In the genomic region with DNA sequence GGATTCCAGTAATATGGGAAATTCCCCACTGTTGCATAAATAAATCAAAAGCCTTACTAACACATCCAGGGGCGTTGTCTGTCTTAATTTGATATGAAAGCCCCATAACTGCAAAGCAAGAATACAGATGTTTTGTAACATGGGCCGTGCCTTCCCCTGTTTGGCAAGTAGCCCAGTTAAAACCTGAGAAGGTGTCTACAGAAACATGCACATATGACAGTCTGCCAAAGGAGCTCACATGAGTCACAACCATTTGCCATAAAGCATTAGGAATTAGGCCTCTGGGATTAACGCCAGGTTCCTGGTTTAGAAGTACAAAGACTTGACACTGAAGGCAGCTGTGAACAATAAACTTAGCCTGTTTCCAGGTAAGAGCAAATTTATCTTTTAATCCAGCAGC, we compare ENCODE assay signal across 12 cellular contexts. TPM values are rescaled to one million over a fixed set of nuclear protein-coding genes. Genes with fewer than 3 reads are reported as not detected.
DNase-seq lines count a peak whose midpoint lies in the region; ATAC-seq, FAIRE-seq and TF ChIP-seq lines count a peak whose summit lies in the region.
"Had no signal": no experiment of that assay in that cellular context is flagged by ENCODE, and none has a peak within 500 bp of the region (broad histone marks: within the 10 kb centered on the region; RNA-seq: fewer than 3 reads in every experiment).

No MANE protein-coding gene starts in this region.

- no peak for TF ChIP-seq POLR2A in K562 (conservative IDR thresholded peaks at IDR 0.05)

- H3K27me3 ChIP-seq in K562 (ENCODE audit: control insufficient read depth in 2 of 2, insufficient read depth in 2 of 2, low read length in 2 of 2) (no peaks in the 10 kb centered on the region), mesenchymal stem cell (ENCODE audit: control insufficient read depth in 1 of 2, insufficient read depth in 1 of 2, low read length in 2 of 2) (peaks cover 0 to 4% of the 10 kb centered on the region in 2 experiments)
- H3K27me3 ChIP-seq: neutrophil had no signal

- FAIRE-seq in K562 (lab: Jason Lieb, UNC) = no peak

- no peak for TF ChIP-seq CTCF in K562 (IDR thresholded peaks at IDR 0.05 in 2 of 3, conservative IDR thresholded peaks at IDR 0.05 in 1 of 3; ENCODE audit: insufficient read depth in 2 of 3, low read depth in 1 of 3, low read length in 3 of 3)

- no peak overlapping the region for H3K14ac ChIP-seq in mesenchymal stem cell (ENCODE audit: low read length in 2 of 2)

- TF ChIP-seq EP300 in K562 (IDR thresholded peaks at IDR 0.05; ENCODE audit: low read length) = no peak

- no peak for TF ChIP-seq RAD21 in K562 (CRISPR knock-in tag; conservative IDR thresholded peaks at IDR 0.05 in 1 of 2, IDR thresholded peaks at IDR 0.05 in 1 of 2)

- in situ Hi-C loops in K562 (cut with MboI) = no loop called here

- H2AK5ac ChIP-seq in mesenchymal stem cell (ENCODE audit: low read length, severe bottlenecking) = no peak overlapping the region

- H2BK12ac ChIP-seq in mesenchymal stem cell (ENCODE audit: low read length in 2 of 2) = no peak overlapping the region

- no peaks in the 10 kb centered on the region for H3K79me2 ChIP-seq in K562 (ENCODE audit: control insufficient read depth, insufficient read depth, low read length)

- no peak overlapping the region for H2BK15ac ChIP-seq in mesenchymal stem cell (ENCODE audit: low read depth, poor library complexity, severe bottlenecking)

- H3K79me1 ChIP-seq in mesenchymal stem cell (replicated peaks; ENCODE audit: low read length, poor library complexity, severe bottlenecking) = no peaks in the 10 kb centered on the region

- CTCF ChIA-PET in K562 (lab: Yijun Ruan, JAX; ENCODE audit: low intra/inter-chr PET ratio) = no interaction called here

- H3K36me3 ChIP-seq in K562 (ENCODE audit: control insufficient read depth, insufficient read depth, low read length) (no peaks in the 10 kb centered on the region), mesenchymal stem cell (ENCODE audit: control insufficient read depth in 1 of 2, insufficient read depth in 2 of 2, low read depth in 1 of 2, low read length in 2 of 2) (no peaks in the 10 kb centered on the region)
- H3K36me3 ChIP-seq: neutrophil had no signal

- H3K4ac ChIP-seq in mesenchymal stem cell (ENCODE audit: low read depth in 1 of 2, low read length in 2 of 2) = no peak overlapping the region

- no peak overlapping the region for H3K4me2 ChIP-seq in K562 (ENCODE audit: insufficient read depth, low read length)
- H3K4me2 ChIP-seq in mesenchymal stem cell (ENCODE audit: low read length, poor library complexity, severe bottlenecking) = no peak overlapping the region

- no peak overlapping the region for H3K4me3 ChIP-seq in K562
- H3K4me3 ChIP-seq in mesenchymal stem cell (ENCODE audit: insufficient read depth in 1 of 2, low read depth in 1 of 2, low read length in 2 of 2) = no peak overlapping the region

- no peak overlapping the region for H3K9ac ChIP-seq in K562 (ENCODE audit: insufficient read depth in 1 of 2, low read depth in 2 of 2, low read length in 2 of 2)
- H3K9ac ChIP-seq in mesenchymal stem cell (ENCODE audit: low read length) = no peak overlapping the region

- POLR2A ChIA-PET in K562 (lab: Yijun Ruan, JAX) = no interaction called here

- no peak overlapping the region for H4K8ac ChIP-seq in mesenchymal stem cell (ENCODE audit: low read length)

- no peak overlapping the region for H3K23ac ChIP-seq in mesenchymal stem cell (ENCODE audit: low read length in 2 of 2)

- peak; percentile 77 for DNase-seq in DMS79 (lab: John Stamatoyannopoulos, UW)
- peak; percentile 91 for DNase-seq in NCI-H2107 (lab: John Stamatoyannopoulos, UW)
- DNase-seq in K562 (ENCODE audit: extremely low read depth in 1 of 4, low spot score in 3 of 4) = peak in 1 of 4 experiments; percentile 16
- peak; percentile 37 for DNase-seq in mesenchymal stem cell
- no peak for DNase-seq in NOMO-1 treated with DMSO at 0.1 percent for 48 hours (lab: John Stamatoyannopoulos, UW; ENCODE audit: unreplicated experiment)
- DNase-seq: activated CD4-positive, CD25-positive, alpha-beta regulatory T cell treated with anti-CD3 and anti-CD28 coated beads, Interleukin-2, amount 50 U/mL, for 72 hours; GF-D8; NK-92 treated with Interleukin-12 subunit alpha and Interleukin-12 subunit beta, amount 100 ng/mL, for 24 hours had no signal

- H2BK5ac ChIP-seq in mesenchymal stem cell (ENCODE audit: low read depth, low read length, poor library complexity, severe bottlenecking) = no peak overlapping the region

- H3K9me1 ChIP-seq in K562 (ENCODE audit: control insufficient read depth, insufficient read depth, low read length) = no peaks in the 10 kb centered on the region

- intact Hi-C loops in K562 (cut with micrococcal nuclease) = no loop called here

- no peaks in the 10 kb centered on the region for H3K4me1 ChIP-seq in K562 (replicated peaks in 1 of 2; ENCODE audit: control insufficient read depth in 2 of 2, insufficient read depth in 2 of 2, low read length in 2 of 2)
- no peaks in the 10 kb centered on the region for H3K4me1 ChIP-seq in mesenchymal stem cell (ENCODE audit: control insufficient read depth, insufficient read depth, low read depth, low read length)

- ATAC-seq in K562 = no peak
- ATAC-seq in GM18517 (IDR thresholded peaks at IDR 0.05; ENCODE audit: unreplicated experiment) = no peak
- no peak for ATAC-seq in GM19463 (IDR thresholded peaks at IDR 0.05; ENCODE audit: unreplicated experiment)
- no peak for ATAC-seq in HG02885 (IDR thresholded peaks at IDR 0.05; ENCODE audit: poor library complexity, unreplicated experiment)

- no peak overlapping the region for H4K91ac ChIP-seq in mesenchymal stem cell (ENCODE audit: low read length)

- H3K9me3 ChIP-seq in K562 (replicated peaks; ENCODE audit: control insufficient read depth, insufficient read depth, low read depth, low read length) = no peaks in the 10 kb centered on the region
- H3K9me3 ChIP-seq in mesenchymal stem cell (ENCODE audit: control insufficient read depth, low read length) = peaks cover 9% of the 10 kb centered on the region
- H3K9me3 ChIP-seq: neutrophil had no signal

- BruUV-seq in K562 (replicated peaks; lab: Mats Ljungman, UMichigan) = no TSS peak

- H3K27ac ChIP-seq in K562 (ENCODE audit: extremely low read depth, low read depth, low read length) = no peak overlapping the region
- no peak overlapping the region for H3K27ac ChIP-seq in mesenchymal stem cell (ENCODE audit: low read length, poor library complexity, severe bottlenecking)
- H3K27ac ChIP-seq: neutrophil had no signal

- no peak overlapping the region for H2AFZ ChIP-seq in K562 (ENCODE audit: low read depth, low read length)
- no peak overlapping the region for H2AFZ ChIP-seq in mesenchymal stem cell (ENCODE audit: low read depth, low read length)

- H3K18ac ChIP-seq in mesenchymal stem cell (ENCODE audit: low read depth in 1 of 2, low read length in 2 of 2) = no peak overlapping the region

- no peaks in the 10 kb centered on the region for H4K20me1 ChIP-seq in K562 (replicated peaks; ENCODE audit: control insufficient read depth, insufficient read depth, low read length)

- H2BK120ac ChIP-seq in mesenchymal stem cell (ENCODE audit: low read depth, low read length) = no peak overlapping the region

- 12% methylated on average over 3 of the region's 3 CpGs for WGBS in K562 (ENCODE audit: insufficient coverage, low coverage, missing lambda C conversion rate)
- 65% methylated on average over 3 of the region's 3 CpGs for WGBS in mesenchymal stem cell

TF ChIP-seq in K562, 482 proteins besides CTCF, POLR2A, EP300 and RAD21:
- TF ChIP-seq ZC3H11A (IDR thresholded peaks at IDR 0.05; ENCODE audit: low read depth, low read length) = no peak
- peak; percentile 44 for TF ChIP-seq NFIC (IDR thresholded peaks at IDR 0.05)
TF ChIP-seq in K562: peak in this region for 1.

RNA-seq across cellular contexts. Expression of a gene that starts 43.1 kb away (rescaled TPM):
- total RNA-seq in K562 (2011; cell fraction: chromatin; rRNA removed; ENCODE audit: low replicate concordance) = 18.7 and 21.8 TPM in 2 replicates
- total RNA-seq in K562 (2011; cell fraction: nucleolus; rRNA removed) = 7.0 and 7.3 TPM in 2 replicates
- 9.8 and 14.6 TPM in 2 replicates for total RNA-seq in K562 (2011; cell fraction: nucleoplasm; rRNA removed)
- total RNA-seq in K562 (2014; rRNA removed) = 2.0 and 2.6 TPM in 2 replicates
- 2.7 and 3.3 TPM in 2 replicates for total RNA-seq in K562 (2014; rRNA removed; fragmentation: Illumina TruSeq; extraction: Trizol)
- 2.2 and 2.5 TPM in 2 replicates for total RNA-seq in K562 (2015; rRNA removed; fragmentation: Illumina TruSeq; extraction: Trizol)
- total RNA-seq in K562 (2021) = 3.6 and 5.0 TPM in 2 replicates
- polyA plus RNA-seq in K562 (2011; rRNA removed) = 4.5 and 4.8 TPM in 2 replicates
- 1.2 and 2.8 TPM in 2 replicates for polyA plus RNA-seq in K562 (2011; cell fraction: cytosol; rRNA removed)
- 11.7 and 12.2 TPM in 2 replicates for polyA plus RNA-seq in K562 (2011; cell fraction: nucleus; rRNA removed)
- polyA plus RNA-seq in K562 (2012) = 1.5 and 1.7 TPM in 2 replicates
- polyA plus RNA-seq in K562 (2014; fragmentation: Illumina TruSeq; extraction: Trizol) = 3.4 and 3.8 TPM in 2 replicates
- under 1 TPM; 0.35 TPM for polyA plus RNA-seq in K562 (2014; fragmentation: Nextera tagmentation; extraction: Ambion mirVana)
- 2.7 and 3.0 TPM in 2 replicates for polyA plus RNA-seq in K562 (2014; rRNA removed)
- polyA minus RNA-seq in K562 (2011; rRNA and poly(A)+ RNA removed) = 8.4 and 10.6 TPM in 2 replicates
- polyA minus RNA-seq in K562 (2011; cell fraction: cytosol; rRNA and poly(A)+ RNA removed) = 4.0 and 7.3 TPM in 2 replicates
- 6.6 and 13.9 TPM in 2 replicates for polyA minus RNA-seq in K562 (2011; cell fraction: nucleus; rRNA and poly(A)+ RNA removed)
- 0.06 TPM for polyA plus RNA-seq in mesenchymal stem cell (2013, experiment 1 of 2)
- 0.04 TPM for polyA plus RNA-seq in mesenchymal stem cell (2013, experiment 2 of 2)

RNA-seq across cellular contexts. Expression of a gene that starts 52.0 kb away (rescaled TPM):
- total RNA-seq in K562 (2011; cell fraction: chromatin; rRNA removed; ENCODE audit: low replicate concordance) = 34.8 and 54.3 TPM in 2 replicates
- total RNA-seq in K562 (2011; cell fraction: nucleolus; rRNA removed) = 43.0 and 46.6 TPM in 2 replicates
- 46.7 and 46.8 TPM in 2 replicates for total RNA-seq in K562 (2011; cell fraction: nucleoplasm; rRNA removed)
- total RNA-seq in K562 (2014; rRNA removed) (19.7 and 21.1 TPM in 2 replicates), K562 (2014; rRNA removed; fragmentation: Illumina TruSeq; extraction: Trizol) (18.5 and 19.5 TPM in 2 replicates), K562 (2015; rRNA removed; fragmentation: Illumina TruSeq; extraction: Trizol) (17.6 and 17.8 TPM in 2 replicates), K562 (2021) (16.8 and 19.3 TPM in 2 replicates)
- polyA plus RNA-seq in K562 (2011; rRNA removed) (21.1 and 25.0 TPM in 2 replicates), K562 (2014; fragmentation: Illumina TruSeq; extraction: Trizol) (27.2 and 30.9 TPM in 2 replicates), K562 (2014; fragmentation: Nextera tagmentation; extraction: Ambion mirVana) (1 to 10 TPM; 1.3 to 5.3 TPM), K562 (2014; rRNA removed) (18.2 and 18.8 TPM in 2 replicates)
- polyA plus RNA-seq in K562 (2011; cell fraction: cytosol; rRNA removed) = 17.1 and 18.3 TPM in 2 replicates
- 18.5 and 26.2 TPM in 2 replicates for polyA plus RNA-seq in K562 (2011; cell fraction: nucleus; rRNA removed)
- 15.4 and 15.5 TPM in 2 replicates for polyA plus RNA-seq in K562 (2012)
- polyA minus RNA-seq in K562 (2011; rRNA and poly(A)+ RNA removed) = 24.9 and 36.1 TPM in 2 replicates
- polyA minus RNA-seq in K562 (2011; cell fraction: cytosol; rRNA and poly(A)+ RNA removed) = 11.3 and 16.3 TPM in 2 replicates
- polyA minus RNA-seq in K562 (2011; cell fraction: nucleus; rRNA and poly(A)+ RNA removed) = 13.7 and 19.8 TPM in 2 replicates
- 7.1 TPM for polyA plus RNA-seq in mesenchymal stem cell (2013, experiment 1 of 2)
- 7.2 TPM for polyA plus RNA-seq in mesenchymal stem cell (2013, experiment 2 of 2)
